24 cellular contexts compared by ENCODE assay signal in the genomic region with DNA sequence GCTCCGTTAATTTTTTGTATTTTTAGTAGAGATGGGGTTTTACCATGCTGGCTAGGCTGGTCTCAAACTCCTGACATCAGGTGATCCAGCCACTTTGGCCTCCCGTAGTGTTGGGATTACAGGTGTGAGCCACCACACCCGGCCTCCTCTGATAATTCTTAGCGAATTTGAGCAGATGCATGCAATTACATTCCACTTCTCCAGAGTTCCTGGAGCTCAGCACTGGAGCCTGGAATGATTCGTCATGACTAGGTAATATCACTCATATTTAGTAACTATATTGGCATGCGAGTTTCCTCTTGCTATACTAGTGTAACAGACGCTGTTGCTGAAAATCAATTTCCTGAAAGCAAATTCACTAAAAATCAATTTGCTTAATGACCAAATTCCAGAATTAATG.
DNase-seq lines count a peak whose midpoint lies in the region; ATAC-seq and TF ChIP-seq lines count a peak whose summit lies in the region.
"Had no signal": no experiment of that assay in that cellular context is flagged by ENCODE, and none has a peak within 500 bp of the region (broad histone marks: within the 10 kb centered on the region; RNA-seq: fewer than 3 reads in every experiment).

No MANE protein-coding gene starts in this region.

- ATAC-seq in RWPE2 (ENCODE audit: low read depth) (peak; percentile 94), GM18505 (IDR thresholded peaks at IDR 0.05; ENCODE audit: unreplicated experiment) (no peak)
- ATAC-seq in activated T-cell treated with anti-CD3 and anti-CD28 coated beads, Interleukin-2, amount 50 U/mL, for 4 hours, result no peak
- ATAC-seq: activated T-helper 17 cell treated with anti-CD3 and anti-CD28 coated beads, Interleukin-2, amount 50 U/mL, for 72 hours; left cardiac atrium; naive thymus-derived CD8-positive, alpha-beta T cell; sciatic nerve had no signal

- H2AFZ ChIP-seq in H9 (ENCODE audit: low read length), result no peak overlapping the region

- H3K23ac ChIP-seq in H9 (ENCODE audit: insufficient read length, low read depth, low read length), result no peak overlapping the region

- no peaks in the 10 kb centered on the region for H3K79me2 ChIP-seq in H9 (ENCODE audit: insufficient read depth, low read length)

- H3K9me3 ChIP-seq in RWPE2 (ENCODE audit: severe bottlenecking) (no peaks in the 10 kb centered on the region), H9 (ENCODE audit: control insufficient read depth, low read depth, low read length) (no peaks in the 10 kb centered on the region)
- no peaks in the 10 kb centered on the region for H3K9me3 ChIP-seq in effector memory CD4-positive, alpha-beta T cell (ENCODE audit: control insufficient read depth, low read length)
- H3K9me3 ChIP-seq: breast epithelium had no signal

- no peak overlapping the region for H2BK120ac ChIP-seq in H9 (ENCODE audit: low read depth, low read length, poor library complexity, severe bottlenecking)

- no peaks in the 10 kb centered on the region for H3K4me1 Mint-ChIP-seq in activated T-cell treated with anti-CD3 and anti-CD28 coated beads, Interleukin-2, amount 50 U/mL, for 4 hours (ENCODE audit: low read depth)
- peaks cover 7 to 15% of the 10 kb centered on the region in 2 experiments for H3K4me1 Mint-ChIP-seq in H9
- H3K4me1 Mint-ChIP-seq: activated CD4-positive, alpha-beta T cell treated with anti-CD3 and anti-CD28 coated beads, Interleukin-2, amount 10 ng/mL, durations not matched to agents 7 days and 5 days; activated naive CD8-positive, alpha-beta T cell treated with anti-CD3 and anti-CD28 coated beads, Interleukin-2, amount 10 ng/mL, durations not matched to agents 7 days and 5 days; activated T-helper 17 cell treated with anti-CD3 and anti-CD28 coated beads, Interleukin-2, amount 50 U/mL, for 72 hours had no signal

- no peak overlapping the region for H4K91ac ChIP-seq in H9 (ENCODE audit: insufficient read length, low read depth, low read length)

- H3K27ac ChIP-seq in RWPE2 (ENCODE audit: poor library complexity, severe bottlenecking) (no peak overlapping the region), H9 (ENCODE audit: insufficient read length, low read depth, low read length) (no peak overlapping the region)
- no peak overlapping the region for H3K27ac ChIP-seq in effector memory CD4-positive, alpha-beta T cell (ENCODE audit: insufficient read depth, low read length, poor library complexity, severe bottlenecking)
- H3K27ac ChIP-seq: breast epithelium, C4-2B had no signal

- WGBS in H9 (ENCODE audit: extremely low coverage, insufficient read length, low lambda C conversion rate), result no CpG with 5 or more reads among the region's 7 CpGs

- H3K79me1 ChIP-seq in H9 (ENCODE audit: insufficient read depth, low read depth, low read length, poor library complexity, severe bottlenecking), result no peaks in the 10 kb centered on the region

- TF ChIP-seq POLR2A in GM18505 (IDR thresholded peaks at IDR 0.05; ENCODE audit: borderline replicate concordance, extremely low read depth, insufficient read depth, insufficient read length), result no peak

- no peak overlapping the region for H2BK20ac ChIP-seq in H9 (ENCODE audit: low read depth, low read length, poor library complexity, severe bottlenecking)

- H3K4me3 Mint-ChIP-seq in activated T-cell treated with anti-CD3 and anti-CD28 coated beads, Interleukin-2, amount 50 U/mL, for 4 hours, result no peak overlapping the region
- H3K4me3 Mint-ChIP-seq in H9, result no peak overlapping the region
- H3K4me3 Mint-ChIP-seq: activated CD4-positive, alpha-beta T cell treated with anti-CD3 and anti-CD28 coated beads, Interleukin-2, amount 10 ng/mL, durations not matched to agents 7 days and 5 days; activated naive CD8-positive, alpha-beta T cell treated with anti-CD3 and anti-CD28 coated beads, Interleukin-2, amount 10 ng/mL, durations not matched to agents 7 days and 5 days; activated T-helper 17 cell treated with anti-CD3 and anti-CD28 coated beads, Interleukin-2, amount 50 U/mL, for 72 hours; naive thymus-derived CD8-positive, alpha-beta T cell had no signal

- H3K27me3 ChIP-seq in RWPE2 (ENCODE audit: insufficient read depth, poor library complexity, severe bottlenecking) (no peaks in the 10 kb centered on the region), H9 (ENCODE audit: insufficient read depth, low read length) (no peaks in the 10 kb centered on the region)
- H3K27me3 ChIP-seq in effector memory CD4-positive, alpha-beta T cell (replicated peaks; ENCODE audit: control insufficient read depth, insufficient read depth, low read length, poor library complexity, severe bottlenecking), result no peaks in the 10 kb centered on the region
- H3K27me3 ChIP-seq: breast epithelium had no signal

- H2AK5ac ChIP-seq in H9 (ENCODE audit: insufficient read length, low read length), result no peak overlapping the region

- H2BK5ac ChIP-seq in H9 (ENCODE audit: insufficient read length, low read length), result no peak overlapping the region

- no peak overlapping the region for H3K18ac ChIP-seq in H9 (ENCODE audit: insufficient read length, low read depth, low read length)

- no peak overlapping the region for H3K4ac ChIP-seq in H9 (ENCODE audit: low read depth, low read length)

- no peaks in the 10 kb centered on the region for H3K9me3 Mint-ChIP-seq in activated T-cell treated with anti-CD3 and anti-CD28 coated beads, Interleukin-2, amount 50 U/mL, for 4 hours
- H3K9me3 Mint-ChIP-seq in H9, result peaks cover 0 to 4% of the 10 kb centered on the region in 2 experiments; a peak in 4 of 5 replicates
- H3K9me3 Mint-ChIP-seq: activated CD4-positive, alpha-beta T cell treated with anti-CD3 and anti-CD28 coated beads, Interleukin-2, amount 10 ng/mL, durations not matched to agents 7 days and 5 days; activated naive CD8-positive, alpha-beta T cell treated with anti-CD3 and anti-CD28 coated beads, Interleukin-2, amount 10 ng/mL, durations not matched to agents 7 days and 5 days; activated T-helper 17 cell treated with anti-CD3 and anti-CD28 coated beads, Interleukin-2, amount 50 U/mL, for 72 hours had no signal

- peaks cover 27% of the 10 kb centered on the region for H3K27me3 Mint-ChIP-seq in activated T-cell treated with anti-CD3 and anti-CD28 coated beads, Interleukin-2, amount 50 U/mL, for 4 hours (ENCODE audit: low read depth)
- no peaks in the 10 kb centered on the region; the same call in 1 of the 2 replicates for H3K27me3 Mint-ChIP-seq in H9 (ENCODE audit: low read depth)

- H2BK15ac ChIP-seq in H9 (ENCODE audit: low read depth, low read length), result no peak overlapping the region

- no peaks in the 10 kb centered on the region for H3K36me3 ChIP-seq in RWPE2 (ENCODE audit: low read depth)
- H3K36me3 ChIP-seq in effector memory CD4-positive, alpha-beta T cell (ENCODE audit: control insufficient read depth, insufficient read depth, low read length), result no peaks in the 10 kb centered on the region
- H3K36me3 ChIP-seq: breast epithelium had no signal

- H4K20me1 ChIP-seq in H9 (ENCODE audit: control insufficient read depth, insufficient read depth, insufficient read length), result no peaks in the 10 kb centered on the region

- no peak overlapping the region for H3K9ac ChIP-seq in H9 (ENCODE audit: extremely low read depth, insufficient read length, low read length)

- no peaks in the 10 kb centered on the region for H3K23me2 ChIP-seq in H9 (ENCODE audit: insufficient read length, low read depth, low read length, poor library complexity, severe bottlenecking)

- H3K36me3 Mint-ChIP-seq in activated T-cell treated with anti-CD3 and anti-CD28 coated beads, Interleukin-2, amount 50 U/mL, for 4 hours (ENCODE audit: insufficient read depth), result no peaks in the 10 kb centered on the region
- H3K36me3 Mint-ChIP-seq in H9 (ENCODE audit: insufficient read depth in 1 of 3, low read depth in 3 of 3), result peaks cover 0 to 6% (median 0%) of the 10 kb centered on the region in 3 experiments; a peak in 2 of 7 replicates
- H3K36me3 Mint-ChIP-seq: activated naive CD8-positive, alpha-beta T cell treated with anti-CD3 and anti-CD28 coated beads, Interleukin-2, amount 10 ng/mL, durations not matched to agents 7 days and 5 days; naive thymus-derived CD8-positive, alpha-beta T cell had no signal

- H3K56ac ChIP-seq in H9 (ENCODE audit: insufficient read length, low read depth, low read length), result no peak overlapping the region

- no peak overlapping the region for H3K4me3 ChIP-seq in RWPE2 (ENCODE audit: severe bottlenecking)
- no peak overlapping the region for H3K4me3 ChIP-seq in effector memory CD4-positive, alpha-beta T cell (ENCODE audit: insufficient read depth, low read depth, low read length, poor library complexity, severe bottlenecking)
- H3K4me3 ChIP-seq: breast epithelium had no signal

- H3T11ph ChIP-seq in H9 (ENCODE audit: low read length), result no peak overlapping the region

- no peak overlapping the region for H3K14ac ChIP-seq in H9 (ENCODE audit: insufficient read depth, low read length)

- H2BK12ac ChIP-seq in H9 (ENCODE audit: insufficient read length, low read depth, low read length), result no peak overlapping the region

- peak; percentile 21 for DNase-seq in 8988T
- DNase-seq in HCEC 1CT, result peak; percentile 80
- DNase-seq in RWPE2 (ENCODE audit: low spot score), result no peak
- peak; percentile 76 for DNase-seq in fibroblast of peridontal ligament (ENCODE audit: extremely low read depth)
- DNase-seq in activated T-cell treated with anti-CD3 and anti-CD28 coated beads, Interleukin-2, amount 50 U/mL, for 4 hours, result no peak
- DNase-seq in effector memory CD4-positive, alpha-beta T cell, result no peak
- no peak for DNase-seq in H9
- DNase-seq: activated CD4-positive, alpha-beta T cell treated with anti-CD3 and anti-CD28 coated beads, Interleukin-2, amount 10 ng/mL, durations not matched to agents 7 days and 5 days; activated naive CD8-positive, alpha-beta T cell treated with anti-CD3 and anti-CD28 coated beads, Interleukin-2, amount 10 ng/mL, durations not matched to agents 7 days and 5 days; cortex of kidney; GF-D8; GOT3; left cardiac atrium; MM.1S; naive thymus-derived CD8-positive, alpha-beta T cell; NCI-H1436 treated with DMSO at 0.1 percent for 48 hours; NCI-H748 treated with DMSO at 0.1 percent for 48 hours; SIG-M5; substantia nigra had no signal

- peaks cover 7% of the 10 kb centered on the region for H3K4me1 ChIP-seq in RWPE2 (ENCODE audit: insufficient read depth, poor library complexity, severe bottlenecking)
- no peaks in the 10 kb centered on the region for H3K4me1 ChIP-seq in effector memory CD4-positive, alpha-beta T cell (ENCODE audit: control insufficient read depth, insufficient read depth, low read length, poor library complexity, severe bottlenecking)
- no peaks in the 10 kb centered on the region for H3K4me1 ChIP-seq in H9 (ENCODE audit: insufficient read depth, low read length)
- H3K4me1 ChIP-seq: breast epithelium had no signal

- TF ChIP-seq CTCF in RWPE2 (IDR thresholded peaks at IDR 0.05; ENCODE audit: poor library complexity, severe bottlenecking) (no peak), H9 (conservative IDR thresholded peaks at IDR 0.05) (no peak)

- H4K8ac ChIP-seq in H9 (replicated peaks; ENCODE audit: insufficient read length, low read depth, low read length), result no peak overlapping the region

- H3K4me2 ChIP-seq in H9 (ENCODE audit: insufficient read depth, insufficient read length, low read length), result no peak overlapping the region

- H3K27ac Mint-ChIP-seq in H9, result no peak overlapping the region
- H3K27ac Mint-ChIP-seq: activated CD4-positive, alpha-beta T cell treated with anti-CD3 and anti-CD28 coated beads, Interleukin-2, amount 10 ng/mL, durations not matched to agents 7 days and 5 days; activated naive CD8-positive, alpha-beta T cell treated with anti-CD3 and anti-CD28 coated beads, Interleukin-2, amount 10 ng/mL, durations not matched to agents 7 days and 5 days; activated T-helper 17 cell treated with anti-CD3 and anti-CD28 coated beads, Interleukin-2, amount 50 U/mL, for 72 hours; naive thymus-derived CD8-positive, alpha-beta T cell had no signal

- no peak overlapping the region for H4K5ac ChIP-seq in H9 (ENCODE audit: insufficient read length, low read depth, low read length)

Comparison
In these comparisons a context has a peak if more than half of its experiments do, and no peak if none do; other contexts are left out.
1. DNase-seq: peak in 8988T (single experiment), HCEC 1CT (single experiment) and fibroblast of peridontal ligament (single experiment); none in RWPE2 (single experiment), activated T-cell treated with anti-CD3 and anti-CD28 coated beads, Interleukin-2, amount 50 U/mL, for 4 hours (single experiment), effector memory CD4-positive, alpha-beta T cell (0 of 3) and H9 (single experiment).